30 cellular contexts compared by ENCODE assay signal in genomic region chr17:65811043-65811442, GRCh38.
"Had no signal": no experiment of that assay in that cellular context is flagged by ENCODE, and none has a peak within 500 bp of the region (broad histone marks: within the 10 kb centered on the region; RNA-seq: fewer than 3 reads in every experiment).

No MANE protein-coding gene starts in this region.

- H3K27me3 ChIP-seq: pancreas, tibial nerve, uterus had no signal

- H3K4me1 ChIP-seq: lower lobe of right lung, pancreas, prostate gland, tibial nerve, uterus had no signal

- DNase-seq: hippocampal formation; kidney glomerular epithelial cell; left cardiac atrium; lower lobe of right lung; mammary epithelial cell; mesenchymal stem cell; mucosa of descending colon; naive thymus-derived CD4-positive, alpha-beta T cell; nucleus accumbens; pancreas; posterior cingulate gyrus; retina; right cardiac atrium; stimulated activated CD4-positive, alpha-beta T cell treated with anti-CD3 and anti-CD28 coated beads, Interleukin-12 subunit alpha, Interleukin-12 subunit beta, amount 100 ng/mL, for 4 hours; stimulated activated CD4-positive, alpha-beta T cell treated with anti-CD3 and anti-CD28 coated beads, Interleukin-15, amount 100 ng/mL, for 24 hours; stimulated activated CD4-positive, alpha-beta T cell treated with anti-CD3 and anti-CD28 coated beads, Interleukin-2, amount 100 ng/mL, for 24 hours; stimulated activated CD4-positive, alpha-beta T cell treated with anti-CD3 and anti-CD28 coated beads, Interleukin-4, amount 100 ng/mL, for 1 hour; stimulated activated naive CD4-positive, alpha-beta T cell treated with Interleukin-2 at 50 U/mL for 16 hours; stimulated activated naive CD8-positive, alpha-beta T cell treated with anti-CD3 and anti-CD28 coated beads, Interleukin-15, amount 100 ng/mL, for 72 hours; substantia nigra; uterus had no signal

- H3K4me3 Mint-ChIP-seq: mesothelial cell of epicardium; naive thymus-derived CD4-positive, alpha-beta T cell; nephron; neural crest cell; stimulated activated naive CD8-positive, alpha-beta T cell treated with anti-CD3 and anti-CD28 coated beads, Interleukin-15, amount 100 ng/mL, for 72 hours; type B pancreatic cell had no signal

- H3K27ac Mint-ChIP-seq: mesothelial cell of epicardium; naive thymus-derived CD4-positive, alpha-beta T cell; nephron; stimulated activated naive CD8-positive, alpha-beta T cell treated with anti-CD3 and anti-CD28 coated beads, Interleukin-15, amount 100 ng/mL, for 72 hours; type B pancreatic cell had no signal

- H3K27ac ChIP-seq: lower lobe of right lung, pancreas, prostate gland, skin epidermis, tibial nerve, uterus had no signal

- H3K4me3 ChIP-seq: lower lobe of right lung, mucosa of descending colon, pancreas, prostate gland, skin epidermis, tibial nerve, uterus had no signal

- H3K9me3 ChIP-seq: lower lobe of right lung, pancreas, prostate gland, uterus had no signal

- ATAC-seq: left cardiac atrium; left lobe of liver; lower lobe of right lung; mucosa of descending colon; naive thymus-derived CD4-positive, alpha-beta T cell; pancreas; right cardiac atrium; sciatic nerve; stimulated activated naive CD8-positive, alpha-beta T cell treated with anti-CD3 and anti-CD28 coated beads, Interleukin-15, amount 100 ng/mL, for 72 hours had no signal

- H3K36me3 ChIP-seq: lower lobe of right lung, pancreas, prostate gland, uterus had no signal

- H3K4me1 Mint-ChIP-seq: mesothelial cell of epicardium, nephron, neural crest cell had no signal

- H3K27me3 Mint-ChIP-seq: stimulated activated naive CD8-positive, alpha-beta T cell treated with anti-CD3 and anti-CD28 coated beads, Interleukin-15, amount 100 ng/mL, for 72 hours; type B pancreatic cell had no signal
